1 cellular context compared by ENCODE assay signal in genomic region chr15:40427188-40427587, GRCh38.
TF ChIP-seq lines count a peak whose summit lies in the region.

No MANE protein-coding gene starts in this region.

TF ChIP-seq in K562, 482 proteins besides CTCF, POLR2A, EP300 and RAD21 (continued from another document):
- peak in 1 of 3 experiments; percentile 23; a peak in 1 of 6 replicates for TF ChIP-seq ZBTB11 (CRISPR knock-in tag; IDR thresholded peaks at IDR 0.05)
- TF ChIP-seq RBM34 (IDR thresholded peaks at IDR 0.05; ENCODE audit: borderline replicate concordance, insufficient read depth, low read length): no peak
- TF ChIP-seq RB1 (IDR thresholded peaks at IDR 0.05; ENCODE audit: low read depth): 0 out of 2 replicates have a peak, but pooled peaks have one; percentile 16
- TF ChIP-seq PML (IDR thresholded peaks at IDR 0.05; ENCODE audit: low read length): peak; percentile 40; the same call in 1 of the 2 replicates
- no peak for TF ChIP-seq MYBL2 (IDR thresholded peaks at IDR 0.05; ENCODE audit: low read depth)
- no peak for TF ChIP-seq MYBL2 (CRISPR knock-in tag; IDR thresholded peaks at IDR 0.05; ENCODE audit: borderline replicate concordance)
- no peak; the same call in 1 of the 2 replicates for TF ChIP-seq CREB1 (IDR thresholded peaks at IDR 0.05)
- TF ChIP-seq CREB1 (CRISPR knock-in tag; IDR thresholded peaks at IDR 0.05): peak; percentile 31; the same call in 1 of the 2 replicates
- peak; percentile 88 for TF ChIP-seq DPF2 (IDR thresholded peaks at IDR 0.05)
- TF ChIP-seq ZNF232 (CRISPR knock-in tag; IDR thresholded peaks at IDR 0.05): no peak
- 0 out of 2 replicates have a peak, but pooled peaks have one; percentile 17 for TF ChIP-seq MXI1 (IDR thresholded peaks at IDR 0.05; ENCODE audit: low read depth, low read length)
- peak; percentile 82 for TF ChIP-seq MAX (CRISPR knock-in tag; IDR thresholded peaks at IDR 0.05)
- peak; percentile 60 for TF ChIP-seq SMAD4 (CRISPR knock-in tag; conservative IDR thresholded peaks at IDR 0.05)
- TF ChIP-seq MLX (CRISPR knock-in tag; conservative IDR thresholded peaks at IDR 0.05): 0 out of 4 replicates have a peak, but pooled peaks of 1 of the 2 experiments have one; percentile 32
- TF ChIP-seq TCF3 (CRISPR knock-in tag; IDR thresholded peaks at IDR 0.05): peak; percentile 94
- TF ChIP-seq HDAC1 (IDR thresholded peaks at IDR 0.05): peak in 1 of 2 experiments; percentile 87; a peak in 2 of 4 replicates
- TF ChIP-seq TAL1 (IDR thresholded peaks at IDR 0.05): peak; percentile 87
- no peak for TF ChIP-seq RAD51 (IDR thresholded peaks at IDR 0.05; ENCODE audit: borderline replicate concordance, low read depth)
- no peak for TF ChIP-seq PRDM10 (IDR thresholded peaks at IDR 0.05; ENCODE audit: partially characterized antibody)
- TF ChIP-seq ZC3H11A (IDR thresholded peaks at IDR 0.05; ENCODE audit: low read depth, low read length): no peak
- TF ChIP-seq ETS2 (tag; IDR thresholded peaks at IDR 0.05; ENCODE audit: borderline replicate concordance, poor library complexity, severe bottlenecking): no peak
- peak; percentile 85 for TF ChIP-seq BHLHE40 (IDR thresholded peaks at IDR 0.05; ENCODE audit: low read length)
- TF ChIP-seq MTA3 (IDR thresholded peaks at IDR 0.05; ENCODE audit: borderline replicate concordance): peak; percentile 67
- no peak for TF ChIP-seq FOXP1 (CRISPR knock-in tag; IDR thresholded peaks at IDR 0.05)
- TF ChIP-seq NFIC (IDR thresholded peaks at IDR 0.05): peak; percentile 60
- peak; percentile 54; the same call in 1 of the 2 replicates for TF ChIP-seq NKRF (IDR thresholded peaks at IDR 0.05; ENCODE audit: borderline replicate concordance)
